11 cellular contexts compared by ENCODE assay signal in the genomic region with DNA sequence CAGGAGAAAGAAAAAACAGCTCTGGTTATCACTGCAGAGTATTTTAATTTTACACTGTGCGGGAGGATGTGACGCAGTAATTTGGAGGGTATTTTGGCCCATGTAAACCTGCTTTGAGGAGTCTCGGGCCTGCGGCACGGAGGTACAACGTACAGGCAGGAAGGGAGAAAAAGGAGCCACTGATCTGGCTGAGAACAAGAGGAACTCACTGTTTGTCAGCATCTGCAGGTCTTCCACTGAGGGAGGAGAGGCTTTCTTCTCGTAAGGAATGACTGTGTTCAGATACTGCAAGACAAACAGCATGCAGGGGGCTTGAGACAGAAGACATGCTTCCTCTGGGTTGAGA. TPM values are rescaled to one million over a fixed set of nuclear protein-coding genes. Genes with fewer than 3 reads are reported as not detected.
DNase-seq lines count a peak whose midpoint lies in the region; ATAC-seq and TF ChIP-seq lines count a peak whose summit lies in the region.
"Had no signal": no experiment of that assay in that cellular context is flagged by ENCODE, and none has a peak within 500 bp of the region (broad histone marks: within the 10 kb centered on the region; RNA-seq: fewer than 3 reads in every experiment).

No MANE protein-coding gene starts in this region.

- TF ChIP-seq POLR2A in transverse colon (IDR thresholded peaks at IDR 0.05), result no peak

- DNase-seq in PC-3 (no peak), endothelial cell (ENCODE audit: low spot score) (no peak), transverse colon (no peak), H4 (ENCODE audit: low spot score) (no peak), dermis blood vessel endothelial cell (no peak)
- no peak for DNase-seq in stimulated activated naive CD8-positive, alpha-beta T cell treated with anti-CD3 and anti-CD28 coated beads, Interleukin-15, amount 100 ng/mL, for 72 hours
- DNase-seq: NCI-H1694 had no signal

- WGBS in mesodermal cell (ENCODE audit: insufficient coverage in 2 of 2), 2 experiments, result 91 to 93% methylated on average over 7 of the region's 7 CpGs
- 85 to 92% methylated on average over 5 to 7 of the region's 7 CpGs for whole genome bisulfite sequencing in transverse colon (ENCODE audit: low coverage in 1 of 2), 2 donors

- no peaks in the 10 kb centered on the region for H4K20me1 ChIP-seq in PC-3 (ENCODE audit: low read length)

- H3K9ac ChIP-seq in PC-3 (ENCODE audit: low read length), result no peak overlapping the region

- no peak for ATAC-seq in PC-3
- ATAC-seq in stimulated activated naive CD8-positive, alpha-beta T cell treated with anti-CD3 and anti-CD28 coated beads, Interleukin-15, amount 100 ng/mL, for 72 hours, result no peak

- in situ Hi-C loops in transverse colon (cut with MboI; ENCODE audit: low pct_ligation_motif_present in 1 of 4, low pct_unique_long_range_greater_than_20kb in 1 of 4, low sequenced_read_pairs in 3 of 4), result no loop called here

- no peaks in the 10 kb centered on the region for H3F3A ChIP-seq in PC-3 (ENCODE audit: low read length, unreplicated experiment)

- H3K4me1 ChIP-seq in PC-3 (ENCODE audit: insufficient read depth, low read length), result peaks cover 12% of the 10 kb centered on the region; the same call in 1 of the 2 replicates
- H3K4me1 ChIP-seq in mesodermal cell (ENCODE audit: control insufficient read depth, insufficient read depth, low read length, poor library complexity, severe bottlenecking), result peaks cover 26% of the 10 kb centered on the region
- peaks cover 0 to 15% (median 3%) of the 10 kb centered on the region in 4 donors for H3K4me1 ChIP-seq in transverse colon

- no peaks in the 10 kb centered on the region for H3K9me3 Mint-ChIP-seq in endothelial cell (ENCODE audit: unreplicated experiment)
- H3K9me3 Mint-ChIP-seq in stimulated activated naive CD8-positive, alpha-beta T cell treated with anti-CD3 and anti-CD28 coated beads, Interleukin-15, amount 100 ng/mL, for 72 hours, result no peaks in the 10 kb centered on the region
- H3K9me3 Mint-ChIP-seq: activated CD8-positive, alpha-beta T cell treated with anti-CD3 and anti-CD28 coated beads for 36 hours; CD14-positive monocyte; T-helper 2 cell treated with Interferon-gamma antibody and Interleukin-4, amounts not matched to agents 5 μg/mL and 100 μg/mL, for 36 hours had no signal

- H3K4me3 ChIP-seq in PC-3 (ENCODE audit: low read length) (no peak overlapping the region), mesodermal cell (ENCODE audit: extremely low read depth, insufficient read depth, low read length, poor library complexity, severe bottlenecking) (no peak overlapping the region), transverse colon (no peak overlapping the region)

- no peak overlapping the region for H3K27ac ChIP-seq in PC-3 (ENCODE audit: low read length)
- peak overlapping the region; percentile 80 for H3K27ac ChIP-seq in mesodermal cell (ENCODE audit: low read depth, low read length, severe bottlenecking)
- H3K27ac ChIP-seq in transverse colon, result peak overlapping the region in 3 of 4 donors; percentile 17 to 41 (median 23)

- peaks cover 30% of the 10 kb centered on the region for H3K4me1 Mint-ChIP-seq in endothelial cell (ENCODE audit: unreplicated experiment)
- peaks cover 13% of the 10 kb centered on the region for H3K4me1 Mint-ChIP-seq in stimulated activated naive CD8-positive, alpha-beta T cell treated with anti-CD3 and anti-CD28 coated beads, Interleukin-15, amount 100 ng/mL, for 72 hours

- H3K79me2 ChIP-seq in PC-3 (ENCODE audit: low read length), result no peaks in the 10 kb centered on the region

- BruUV-seq in PC-3 (replicated peaks; lab: Mats Ljungman, UMichigan), result no TSS peak

- H3K9me3 ChIP-seq in PC-3 (ENCODE audit: low read length) (no peaks in the 10 kb centered on the region), mesodermal cell (ENCODE audit: control insufficient read depth, low read length) (no peaks in the 10 kb centered on the region), transverse colon (no peaks in the 10 kb centered on the region)

- H3K36me3 Mint-ChIP-seq in endothelial cell (ENCODE audit: low read depth, unreplicated experiment), result no peaks in the 10 kb centered on the region
- H3K36me3 Mint-ChIP-seq: CD14-positive monocyte had no signal

- H3K27ac Mint-ChIP-seq in endothelial cell (ENCODE audit: unreplicated experiment), result peak overlapping the region; percentile 74
- H3K27ac Mint-ChIP-seq in stimulated activated naive CD8-positive, alpha-beta T cell treated with anti-CD3 and anti-CD28 coated beads, Interleukin-15, amount 100 ng/mL, for 72 hours, result no peak overlapping the region
- H3K27ac Mint-ChIP-seq: activated CD8-positive, alpha-beta T cell treated with anti-CD3 and anti-CD28 coated beads for 36 hours; T-helper 2 cell treated with Interferon-gamma antibody and Interleukin-4, amounts not matched to agents 5 μg/mL and 100 μg/mL, for 36 hours had no signal

- CTCF ChIA-PET in PC-3 (lab: Charles Lee), result no interaction called here

- no peak overlapping the region for H3K4me2 ChIP-seq in PC-3 (ENCODE audit: low read length)

- TF ChIP-seq EP300 in transverse colon (IDR thresholded peaks at IDR 0.05; ENCODE audit: low read depth), result no peak

- intact Hi-C loops in PC-3 (cut with micrococcal nuclease) (no loop called here), transverse colon (cut with DNase I; ENCODE audit: low total_unique reads) (no loop called here)

- H3K4me3 Mint-ChIP-seq in endothelial cell (ENCODE audit: unreplicated experiment), result no peak overlapping the region
- no peak overlapping the region for H3K4me3 Mint-ChIP-seq in stimulated activated naive CD8-positive, alpha-beta T cell treated with anti-CD3 and anti-CD28 coated beads, Interleukin-15, amount 100 ng/mL, for 72 hours
- H3K4me3 Mint-ChIP-seq: activated CD8-positive, alpha-beta T cell treated with anti-CD3 and anti-CD28 coated beads for 36 hours; CD14-positive monocyte; T-helper 2 cell treated with Interferon-gamma antibody and Interleukin-4, amounts not matched to agents 5 μg/mL and 100 μg/mL, for 36 hours had no signal

- POLR2A ChIA-PET in PC-3 (lab: Charles Lee; ENCODE audit: unreplicated experiment), result interaction anchor here (0.6 kb wide), 1 partner anchor 14 kb away, joined by 3 read pairs; no protein-coding TSS in a partner anchor

- H3K27me3 ChIP-seq in PC-3 (ENCODE audit: low read length) (peaks cover 5% of the 10 kb centered on the region; the same call in 1 of the 2 replicates), transverse colon (no peaks in the 10 kb centered on the region)

- H3K36me3 ChIP-seq in PC-3 (ENCODE audit: low read depth, low read length), result no peaks in the 10 kb centered on the region
- peaks cover 5% of the 10 kb centered on the region for H3K36me3 ChIP-seq in mesodermal cell (ENCODE audit: control insufficient read depth, insufficient read depth, low read length)
- H3K36me3 ChIP-seq in transverse colon, result no peaks in the 10 kb centered on the region

- peaks cover 2% of the 10 kb centered on the region for H3K27me3 Mint-ChIP-seq in endothelial cell (ENCODE audit: unreplicated experiment)
- no peaks in the 10 kb centered on the region for H3K27me3 Mint-ChIP-seq in stimulated activated naive CD8-positive, alpha-beta T cell treated with anti-CD3 and anti-CD28 coated beads, Interleukin-15, amount 100 ng/mL, for 72 hours
- H3K27me3 Mint-ChIP-seq: activated CD8-positive, alpha-beta T cell treated with anti-CD3 and anti-CD28 coated beads for 36 hours had no signal

- H3K9me2 ChIP-seq in PC-3 (replicated peaks; ENCODE audit: low read length), result no peaks in the 10 kb centered on the region

- H2AFZ ChIP-seq in PC-3 (ENCODE audit: low read length), result peak overlapping the region; percentile 46; the same call in 1 of the 2 replicates

- no peak for TF ChIP-seq CTCF in PC-3 (conservative IDR thresholded peaks at IDR 0.05; ENCODE audit: low read depth, low read length)
- no peak for TF ChIP-seq CTCF in endothelial cell (IDR thresholded peaks at IDR 0.05; ENCODE audit: unreplicated experiment)
- TF ChIP-seq CTCF in transverse colon (IDR thresholded peaks at IDR 0.05), result no peak

RNA-seq across cellular contexts. Expression of gene FEZ1, which starts 44.0 kb away (rescaled TPM):
- total RNA-seq in PC-3 (2014; rRNA removed) (1.3 TPM in 1 of 2 replicates, not detected in the other), endothelial cell (ENCODE audit: unreplicated experiment) (56.0 TPM), transverse colon (10 to 100 TPM in 2 of 4 donors, 1 to 10 TPM in 2; 5.2 to 12.2 (median 10.1) TPM), dermis blood vessel endothelial cell (52.5 and 54.1 TPM in 2 replicates)
- polyA plus RNA-seq in mesodermal cell (2013, experiment 1 of 2), result 85.6 TPM
- 58.9 TPM for polyA plus RNA-seq in mesodermal cell (2013, experiment 2 of 2)
- total RNA-seq in H4 (2014; rRNA removed; shearing (Covaris generic)), result 1.8 and 2.9 TPM in 2 replicates
